In genomic region chr13:80926024-80926423, GRCh38 we compare ENCODE assay signal across 1 cellular context.
TF ChIP-seq lines count a peak whose summit lies in the region.

No MANE protein-coding gene starts in this region.

TF ChIP-seq in HEK293, 187 proteins besides CTCF, POLR2A, EP300 and RAD21 (continued from another document):
- peak; percentile 70; the same call in 1 of the 2 replicates for TF ChIP-seq REST (tag by site-specific recombination; IDR thresholded peaks at IDR 0.05)
- peak; percentile 77 for TF ChIP-seq ZNF518A (tag by site-specific recombination; conservative IDR thresholded peaks at IDR 0.05; ENCODE audit: low read depth)
- peak; percentile 63 for TF ChIP-seq ZNF623 (tag by site-specific recombination; IDR thresholded peaks at IDR 0.05)
- 0 out of 2 replicates have a peak, but pooled peaks have one; percentile 25 for TF ChIP-seq ZBTB8A (tag by site-specific recombination; IDR thresholded peaks at IDR 0.05)
TF ChIP-seq in HEK293: peak in this region for 12; not testable (repeated sequence) for 175.
